8 cellular contexts compared by ENCODE assay signal in genomic region chr6:35552285-35552917, GRCh38. TPM values are rescaled to one million over a fixed set of nuclear protein-coding genes. Genes with fewer than 3 reads are reported as not detected.
DNase-seq lines count a peak whose midpoint lies in the region; ATAC-seq and TF ChIP-seq lines count a peak whose summit lies in the region.

No MANE protein-coding gene starts in this region.

- H3K27me3 Mint-ChIP-seq in activated T-cell treated with anti-CD3 and anti-CD28 coated beads, Interleukin-2, amount 50 U/mL, for 24 hours, result peaks cover 2% of the 10 kb centered on the region

- no peaks in the 10 kb centered on the region for H3K36me3 Mint-ChIP-seq in activated T-cell treated with anti-CD3 and anti-CD28 coated beads, Interleukin-2, amount 50 U/mL, for 24 hours (ENCODE audit: low read depth)

- 60 to 72% methylated on average over 5 of the region's 5 CpGs for WGBS in lower leg skin, 2 donors

- ATAC-seq in GM18867 (IDR thresholded peaks at IDR 0.05; ENCODE audit: unreplicated experiment), result no peak

- no peak for TF ChIP-seq POLR2A in lower leg skin (IDR thresholded peaks at IDR 0.05)

- peaks cover 3% of the 10 kb centered on the region for H3K9me3 Mint-ChIP-seq in activated T-cell treated with anti-CD3 and anti-CD28 coated beads, Interleukin-2, amount 50 U/mL, for 24 hours

- intact Hi-C loops in lower leg skin (cut with DNase I; ENCODE audit: low total_unique reads), result no loop called here

- no peak overlapping the region for H3K4me3 Mint-ChIP-seq in activated T-cell treated with anti-CD3 and anti-CD28 coated beads, Interleukin-2, amount 50 U/mL, for 24 hours

- DNase-seq in NOMO-1 treated with dmso at 0.1 percent for 144 hours (lab: John Stamatoyannopoulos, UW; ENCODE audit: unreplicated experiment), result peak; percentile 26
- peak; percentile 75 for DNase-seq in activated T-cell treated with anti-CD3 and anti-CD28 coated beads, Interleukin-2, amount 50 U/mL, for 24 hours
- peak; percentile 33 for DNase-seq in germinal center (ENCODE audit: low spot score)
- DNase-seq in stimulated activated CD4-positive, alpha-beta T cell treated with anti-CD3 and anti-CD28 coated beads, Interleukin-2, amount 100 ng/mL, for 24 hours, result peak; percentile 71 to 77
- no peak for DNase-seq in lower leg skin (ENCODE audit: low spot score in 2 of 2)
- no peak for DNase-seq in mesenteric fat pad (ENCODE audit: low spot score)

- TF ChIP-seq CTCF in GM12801 (IDR thresholded peaks at IDR 0.05; ENCODE audit: extremely low read depth, insufficient read length), result peak; percentile 90
- no peak for TF ChIP-seq CTCF in lower leg skin (IDR thresholded peaks at IDR 0.05)

- no peak overlapping the region for H3K27ac Mint-ChIP-seq in activated T-cell treated with anti-CD3 and anti-CD28 coated beads, Interleukin-2, amount 50 U/mL, for 24 hours

- no peak overlapping the region for H3K4me3 ChIP-seq in lower leg skin (ENCODE audit: low read depth, poor library complexity, severe bottlenecking)

- peaks cover 5% of the 10 kb centered on the region for H3K4me1 Mint-ChIP-seq in activated T-cell treated with anti-CD3 and anti-CD28 coated beads, Interleukin-2, amount 50 U/mL, for 24 hours (ENCODE audit: low read depth)

RNA-seq across cellular contexts. Expression of gene TULP1, which starts 39.7 kb away (rescaled TPM):
- total RNA-seq in lower leg skin (under 1 TPM in 2 of 4 donors, not detected in 2; 0.61 to 0.65 TPM), mesenteric fat pad (not detected)

RNA-seq across cellular contexts. Expression of gene TEAD3, which starts 55.5 kb away (rescaled TPM):
- total RNA-seq in lower leg skin (10 to 100 TPM; 51.3 to 73.2 (median 56.8) TPM), mesenteric fat pad (25.3 TPM)

Comparison
In these comparisons a context has a peak if more than half of its experiments do, and no peak if none do; other contexts are left out.
1. DNase-seq: peak in NOMO-1 treated with dmso at 0.1 percent for 144 hours (single experiment), activated T-cell treated with anti-CD3 and anti-CD28 coated beads, Interleukin-2, amount 50 U/mL, for 24 hours (single experiment), germinal center (single experiment) and stimulated activated CD4-positive, alpha-beta T cell treated with anti-CD3 and anti-CD28 coated beads, Interleukin-2, amount 100 ng/mL, for 24 hours (2 of 2); none in lower leg skin (0 of 2) and mesenteric fat pad (single experiment).